22 cellular contexts compared by ENCODE assay signal in the genomic region with DNA sequence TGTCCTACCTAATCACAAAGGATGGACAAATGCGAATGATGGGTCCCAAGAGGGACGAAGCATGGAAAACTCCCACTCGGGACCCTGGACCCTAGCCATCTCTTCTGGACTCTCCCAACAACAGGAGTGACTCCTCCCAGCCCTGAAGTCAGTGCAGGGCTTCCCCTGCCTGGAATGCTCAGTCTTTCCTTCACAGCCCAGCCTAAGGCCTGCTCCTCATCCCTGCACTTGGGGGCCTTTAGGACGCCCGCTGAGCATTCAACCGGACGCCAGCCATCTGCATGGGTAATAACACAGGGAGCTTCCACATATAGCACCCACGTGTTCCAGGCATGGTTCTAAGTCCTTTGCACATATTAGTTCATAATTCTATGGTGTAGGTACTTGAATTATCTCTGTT.
"Had no signal": no experiment of that assay in that cellular context is flagged by ENCODE, and none has a peak within 500 bp of the region (broad histone marks: within the 10 kb centered on the region; RNA-seq: fewer than 3 reads in every experiment).

No MANE protein-coding gene starts in this region.

- DNase-seq: effector CD4-positive, alpha-beta T cell; endodermal cell; erythroblast; foreskin melanocyte; hippocampal formation; kidney glomerular epithelial cell; mucosa of descending colon; occipital lobe; retina; stimulated activated CD4-positive, alpha-beta T cell treated with anti-CD3 and anti-CD28 coated beads, Interleukin-2, amount 100 ng/mL, for 24 hours; stimulated activated CD4-positive, alpha-beta T cell treated with anti-CD3 and anti-CD28 coated beads, Interleukin-4, amount 100 ng/mL, for 4 hours; stimulated activated naive B cell treated with anti-CD40 and anti-IgM and Interleukin-4, amounts not matched to agents 10 μg/mL and 1 μg/mL and 100 μg/mL, for 72 hours; stimulated activated naive CD8-positive, alpha-beta T cell treated with anti-CD3 and anti-CD28 coated beads, Interleukin-15, amount 100 ng/mL, for 72 hours; substantia nigra; transverse colon had no signal

- H3K4me3 ChIP-seq: coronary artery, heart left ventricle, mucosa of descending colon, prostate gland, right lobe of liver, thoracic aorta, transverse colon had no signal

- H3K36me3 Mint-ChIP-seq: stimulated activated naive B cell treated with anti-CD40 and anti-IgM and Interleukin-4, amounts not matched to agents 10 μg/mL and 1 μg/mL and 100 μg/mL, for 72 hours had no signal

- H3K9ac ChIP-seq: parathyroid adenoma had no signal

- ATAC-seq: heart left ventricle; mucosa of descending colon; naive thymus-derived CD8-positive, alpha-beta T cell; right lobe of liver; stimulated activated naive B cell treated with anti-CD40 and anti-IgM and Interleukin-4, amounts not matched to agents 10 μg/mL and 1 μg/mL and 100 μg/mL, for 72 hours; stimulated activated naive CD8-positive, alpha-beta T cell treated with anti-CD3 and anti-CD28 coated beads, Interleukin-15, amount 100 ng/mL, for 72 hours had no signal

- H3K27ac Mint-ChIP-seq: endodermal cell; naive thymus-derived CD8-positive, alpha-beta T cell; stimulated activated naive B cell treated with anti-CD40 and anti-IgM and Interleukin-4, amounts not matched to agents 10 μg/mL and 1 μg/mL and 100 μg/mL, for 72 hours; stimulated activated naive CD8-positive, alpha-beta T cell treated with anti-CD3 and anti-CD28 coated beads, Interleukin-15, amount 100 ng/mL, for 72 hours had no signal

- H3K9me3 ChIP-seq: prostate gland, right lobe of liver had no signal

- H3K27ac ChIP-seq: coronary artery, parathyroid adenoma, prostate gland, right lobe of liver, thoracic aorta had no signal

- H3K27me3 Mint-ChIP-seq: stimulated activated naive CD8-positive, alpha-beta T cell treated with anti-CD3 and anti-CD28 coated beads, Interleukin-15, amount 100 ng/mL, for 72 hours had no signal

- H3K36me3 ChIP-seq: heart left ventricle, prostate gland, right lobe of liver, thoracic aorta, transverse colon had no signal

- H3K4me1 Mint-ChIP-seq: stimulated activated naive B cell treated with anti-CD40 and anti-IgM and Interleukin-4, amounts not matched to agents 10 μg/mL and 1 μg/mL and 100 μg/mL, for 72 hours; stimulated activated naive CD8-positive, alpha-beta T cell treated with anti-CD3 and anti-CD28 coated beads, Interleukin-15, amount 100 ng/mL, for 72 hours had no signal

- H3K4me1 ChIP-seq: parathyroid adenoma, right lobe of liver had no signal

- H3K27me3 ChIP-seq: heart left ventricle, right lobe of liver, transverse colon had no signal

- H3K4me3 Mint-ChIP-seq: endodermal cell; stimulated activated naive B cell treated with anti-CD40 and anti-IgM and Interleukin-4, amounts not matched to agents 10 μg/mL and 1 μg/mL and 100 μg/mL, for 72 hours; stimulated activated naive CD8-positive, alpha-beta T cell treated with anti-CD3 and anti-CD28 coated beads, Interleukin-15, amount 100 ng/mL, for 72 hours had no signal
